ENCODE assay signal across 7 cellular contexts in the genomic region with DNA sequence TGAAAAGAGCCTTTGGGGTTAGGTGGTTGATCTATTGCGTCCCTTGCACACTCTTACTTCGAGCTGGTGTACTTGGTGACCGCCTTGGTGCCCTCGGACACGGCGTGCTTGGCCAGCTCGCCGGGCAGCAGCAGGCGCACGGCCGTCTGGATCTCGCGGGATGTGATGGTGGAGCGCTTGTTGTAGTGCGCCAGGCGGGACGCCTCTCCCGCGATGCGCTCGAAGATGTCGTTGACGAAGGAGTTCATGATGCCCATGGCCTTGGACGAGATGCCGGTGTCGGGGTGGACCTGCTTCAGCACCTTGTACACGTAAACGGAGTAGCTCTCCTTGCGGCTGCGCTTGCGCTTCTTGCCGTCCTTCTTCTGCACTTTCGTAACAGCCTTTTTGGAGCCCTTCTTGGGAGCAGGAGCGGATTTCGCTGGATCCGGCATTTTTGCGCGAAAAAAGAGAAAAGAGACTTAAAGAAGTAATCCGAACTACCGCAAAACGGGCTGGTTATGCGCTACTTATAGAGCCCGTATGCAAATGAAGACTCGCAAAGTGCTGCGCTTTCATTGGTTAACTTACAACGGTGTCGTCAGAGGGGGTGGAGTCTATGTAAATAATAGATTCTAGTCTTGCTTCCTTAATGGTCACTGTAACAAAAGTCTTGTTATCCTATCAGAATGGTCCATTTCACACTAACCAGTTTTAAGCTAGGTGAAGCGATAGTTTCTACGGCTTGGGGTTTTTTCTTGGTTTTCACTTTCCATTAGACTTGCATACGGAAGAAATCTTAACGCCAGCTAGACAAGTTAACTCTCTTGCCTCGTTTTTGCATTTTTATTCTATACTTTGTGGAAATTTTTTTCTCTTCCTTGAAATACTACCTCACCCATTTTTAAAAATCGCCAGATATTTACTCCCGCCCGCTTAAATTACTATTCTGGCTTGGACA. TPM values are rescaled to one million over a fixed set of nuclear protein-coding genes. Genes with fewer than 3 reads are reported as not detected.
DNase-seq lines count a peak whose midpoint lies in the region; ATAC-seq and TF ChIP-seq lines count a peak whose summit lies in the region.
"Not testable (repeated sequence)": the region's sequence is repeated elsewhere in the genome, so short reads cannot be mapped to it uniquely, and the experiment has no call there.

No MANE protein-coding gene starts in this region.

- not testable (repeated sequence) for H3K9me3 Mint-ChIP-seq in T-helper 2 cell treated with Interferon-gamma antibody and Interleukin-4, amounts not matched to agents 5 μg/mL and 100 μg/mL, for 36 hours

- in situ Hi-C loops in astrocyte of the cerebellum (cut with HindIII; ENCODE audit: low sequenced_read_pairs): not testable (repeated sequence)

- not testable (repeated sequence) for TF ChIP-seq CTCF in astrocyte of the cerebellum (IDR thresholded peaks at IDR 0.05; ENCODE audit: low read depth, low read length, missing control alignments)

- peak; percentile 86 for ATAC-seq in GM18502 (IDR thresholded peaks at IDR 0.05; ENCODE audit: poor library complexity, unreplicated experiment)
- peak; percentile 76 for ATAC-seq in HG02973 (IDR thresholded peaks at IDR 0.05; ENCODE audit: unreplicated experiment)

- peak overlapping the region; percentile 86 for H3K4me3 Mint-ChIP-seq in T-helper 2 cell treated with Interferon-gamma antibody and Interleukin-4, amounts not matched to agents 5 μg/mL and 100 μg/mL, for 36 hours

- H3K27ac Mint-ChIP-seq in T-helper 2 cell treated with Interferon-gamma antibody and Interleukin-4, amounts not matched to agents 5 μg/mL and 100 μg/mL, for 36 hours: peak overlapping the region; percentile 97

- peak; percentile 85 to 87 for DNase-seq in NCI-H1930 (lab: John Stamatoyannopoulos, UW)
- DNase-seq in T-helper 2 cell treated with Interferon-gamma antibody and Interleukin-4, amounts not matched to agents 5 μg/mL and 100 μg/mL, for 36 hours (ENCODE audit: low spot score): peak; percentile 85
- peak; percentile 87 for DNase-seq in astrocyte of the cerebellum (ENCODE audit: low read depth)
- DNase-seq in hepatic stellate cell (ENCODE audit: low spot score): peak; percentile 33
- peak; percentile 94 for DNase-seq in renal cortical epithelial cell (ENCODE audit: low read depth)

- H3K27me3 Mint-ChIP-seq in T-helper 2 cell treated with Interferon-gamma antibody and Interleukin-4, amounts not matched to agents 5 μg/mL and 100 μg/mL, for 36 hours (ENCODE audit: low read depth): not testable (repeated sequence)

- not testable (repeated sequence) for H3K4me1 Mint-ChIP-seq in T-helper 2 cell treated with Interferon-gamma antibody and Interleukin-4, amounts not matched to agents 5 μg/mL and 100 μg/mL, for 36 hours (ENCODE audit: low read depth)

- H3K4me3 ChIP-seq in astrocyte of the cerebellum (ENCODE audit: low read depth, low read length): peak overlapping the region; percentile 45

- not testable (repeated sequence) for H3K36me3 Mint-ChIP-seq in T-helper 2 cell treated with Interferon-gamma antibody and Interleukin-4, amounts not matched to agents 5 μg/mL and 100 μg/mL, for 36 hours (ENCODE audit: low read depth)

RNA-seq across cellular contexts. Expression of a gene that starts 29.7 kb away (rescaled TPM):
- not detected in 2 replicates for total RNA-seq in renal cortical epithelial cell

Comparison
In these comparisons a context has a peak if more than half of its experiments do, and no peak if none do; other contexts are left out.
1. Peak in every context shown above with its lines: DNase-seq, ATAC-seq and H3K4me3 ChIP-seq.
2. DNase-seq: peak in every context shown above with its lines; median percentile 94 in renal cortical epithelial cell; 87 in astrocyte of the cerebellum; 86 in NCI-H1930; 85 in T-helper 2 cell treated with Interferon-gamma antibody and Interleukin-4, amounts not matched to agents 5 μg/mL and 100 μg/mL, for 36 hours; 33 in hepatic stellate cell.